ENCODE assay signal across 8 cellular contexts in the genomic region with DNA sequence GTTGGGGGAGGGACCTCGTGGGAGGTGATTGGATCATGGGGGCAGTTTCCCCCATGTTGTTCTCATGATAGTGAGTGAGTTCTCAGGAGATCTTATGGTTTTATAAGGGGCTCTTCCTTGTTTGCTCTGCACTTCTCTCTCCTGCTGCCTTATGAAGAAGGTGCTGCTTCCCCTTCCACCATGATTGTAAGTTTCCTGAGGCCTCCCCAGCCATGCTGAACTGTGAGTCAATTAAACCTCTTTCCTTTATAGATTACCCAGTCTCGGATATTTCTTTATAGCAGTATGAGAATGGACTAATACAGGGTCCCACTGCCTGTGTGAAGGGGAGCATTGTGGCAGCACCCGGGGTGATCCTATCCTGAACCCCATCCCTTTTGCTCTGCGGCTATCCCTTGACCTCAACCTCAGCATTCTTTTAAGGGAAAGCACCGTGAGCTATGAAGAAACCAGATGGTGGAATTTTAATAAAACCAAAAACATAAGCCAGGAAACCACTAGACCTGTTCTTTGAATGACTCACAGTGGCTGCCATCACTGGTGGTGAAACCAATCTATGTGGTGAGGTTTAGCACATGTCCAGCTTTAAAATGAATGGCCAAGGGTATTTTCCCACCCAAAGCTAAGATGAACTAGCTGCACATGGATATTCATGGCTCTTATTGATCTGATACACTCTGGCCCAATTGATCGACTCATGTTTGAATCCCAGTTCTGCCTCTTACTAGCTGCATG.
DNase-seq lines count a peak whose midpoint lies in the region; ATAC-seq lines count a peak whose summit lies in the region.

No MANE protein-coding gene starts in this region.

- DNase-seq in activated T-cell treated with anti-CD3 and anti-CD28 coated beads, Interleukin-2, amount 50 U/mL, for 4 hours, result no peak
- no peak for DNase-seq in activated T-cell treated with anti-CD3 and anti-CD28 coated beads, Interleukin-2, amount 50 U/mL, for 1 hour
- peak; percentile 52 for DNase-seq in T-helper 2 cell treated with Interferon-gamma antibody and Interleukin-4, amounts not matched to agents 5 μg/mL and 100 μg/mL, for 36 hours (ENCODE audit: low spot score)
- peak; percentile 31 for DNase-seq in stimulated activated naive CD8-positive, alpha-beta T cell treated with anti-CD3 and anti-CD28 coated beads, Interleukin-15, Interleukin-2, amounts not matched to agents 100 U/mL and 50 U/mL, for 24 hours
- no peak for DNase-seq in RPMI8226
- DNase-seq in DMS53 (lab: John Stamatoyannopoulos, UW), result no peak
- DNase-seq in hypothalamus (lab: John Stamatoyannopoulos, UW), result no peak

- no peak overlapping the region for H3K27ac Mint-ChIP-seq in T-helper 2 cell treated with Interferon-gamma antibody and Interleukin-4, amounts not matched to agents 5 μg/mL and 100 μg/mL, for 36 hours

- H3K9me3 Mint-ChIP-seq in activated T-cell treated with anti-CD3 and anti-CD28 coated beads, Interleukin-2, amount 50 U/mL, for 4 hours, result peaks cover 8% of the 10 kb centered on the region
- H3K9me3 Mint-ChIP-seq in T-helper 2 cell treated with Interferon-gamma antibody and Interleukin-4, amounts not matched to agents 5 μg/mL and 100 μg/mL, for 36 hours, result peaks cover 24% of the 10 kb centered on the region

- no peak overlapping the region for H3K4me3 Mint-ChIP-seq in activated T-cell treated with anti-CD3 and anti-CD28 coated beads, Interleukin-2, amount 50 U/mL, for 4 hours
- H3K4me3 Mint-ChIP-seq in T-helper 2 cell treated with Interferon-gamma antibody and Interleukin-4, amounts not matched to agents 5 μg/mL and 100 μg/mL, for 36 hours, result no peak overlapping the region

- H3K27me3 Mint-ChIP-seq in activated T-cell treated with anti-CD3 and anti-CD28 coated beads, Interleukin-2, amount 50 U/mL, for 4 hours (ENCODE audit: low read depth), result no peaks in the 10 kb centered on the region
- H3K27me3 Mint-ChIP-seq in T-helper 2 cell treated with Interferon-gamma antibody and Interleukin-4, amounts not matched to agents 5 μg/mL and 100 μg/mL, for 36 hours (ENCODE audit: low read depth), result no peaks in the 10 kb centered on the region

- ATAC-seq in activated T-cell treated with anti-CD3 and anti-CD28 coated beads, Interleukin-2, amount 50 U/mL, for 4 hours, result peak; percentile 51 to 70
- ATAC-seq in HG02943 (IDR thresholded peaks at IDR 0.05; ENCODE audit: low read depth, unreplicated experiment), result peak; percentile 75
- ATAC-seq in stimulated activated naive CD8-positive, alpha-beta T cell treated with anti-CD3 and anti-CD28 coated beads, Interleukin-15, Interleukin-2, amounts not matched to agents 100 U/mL and 50 U/mL, for 24 hours, result peak; percentile 79

- H3K4me1 Mint-ChIP-seq in activated T-cell treated with anti-CD3 and anti-CD28 coated beads, Interleukin-2, amount 50 U/mL, for 4 hours (ENCODE audit: low read depth), result peaks cover 7% of the 10 kb centered on the region
- peaks cover 8% of the 10 kb centered on the region for H3K4me1 Mint-ChIP-seq in T-helper 2 cell treated with Interferon-gamma antibody and Interleukin-4, amounts not matched to agents 5 μg/mL and 100 μg/mL, for 36 hours (ENCODE audit: low read depth)

- peaks cover 1% of the 10 kb centered on the region for H3K36me3 Mint-ChIP-seq in activated T-cell treated with anti-CD3 and anti-CD28 coated beads, Interleukin-2, amount 50 U/mL, for 4 hours (ENCODE audit: insufficient read depth)
- peaks cover 14% of the 10 kb centered on the region for H3K36me3 Mint-ChIP-seq in T-helper 2 cell treated with Interferon-gamma antibody and Interleukin-4, amounts not matched to agents 5 μg/mL and 100 μg/mL, for 36 hours (ENCODE audit: low read depth)

Comparison
In these comparisons a context has a peak if more than half of its experiments do, and no peak if none do; other contexts are left out.
1. DNase-seq: peak in T-helper 2 cell treated with Interferon-gamma antibody and Interleukin-4, amounts not matched to agents 5 μg/mL and 100 μg/mL, for 36 hours (single experiment) and stimulated activated naive CD8-positive, alpha-beta T cell treated with anti-CD3 and anti-CD28 coated beads, Interleukin-15, Interleukin-2, amounts not matched to agents 100 U/mL and 50 U/mL, for 24 hours (single experiment); none in activated T-cell treated with anti-CD3 and anti-CD28 coated beads, Interleukin-2, amount 50 U/mL, for 4 hours (single experiment), activated T-cell treated with anti-CD3 and anti-CD28 coated beads, Interleukin-2, amount 50 U/mL, for 1 hour (single experiment), RPMI8226 (single experiment), DMS53 (single experiment) and hypothalamus (0 of 51).
2. Peak in every context shown above with its lines, with median percentiles within 50 percentile points of each other: ATAC-seq.